Comparison of ENCODE assay signal across 8 cellular contexts in genomic region chr2:68909793-68910674, GRCh38. TPM values are rescaled to one million over a fixed set of nuclear protein-coding genes. Genes with fewer than 3 reads are reported as not detected.
DNase-seq lines count a peak whose midpoint lies in the region; ATAC-seq and TF ChIP-seq lines count a peak whose summit lies in the region.

No MANE protein-coding gene starts in this region.

- TF ChIP-seq CTCF in GM23338 (conservative IDR thresholded peaks at IDR 0.05; ENCODE audit: low read depth in 2 of 2): peak; percentile 85 to 88

- H3F3A ChIP-seq in GM23338 (replicated peaks; ENCODE audit: low read depth): no peaks in the 10 kb centered on the region

- H3K4me1 ChIP-seq in GM23338 (ENCODE audit: insufficient read depth): peaks cover 15% of the 10 kb centered on the region
- H3K4me1 ChIP-seq in adipocyte (ENCODE audit: control insufficient read depth, insufficient read depth, low read length): peaks cover 8% of the 10 kb centered on the region

- no peak overlapping the region for H3K27ac ChIP-seq in GM23338 (ENCODE audit: low read depth)

- no peaks in the 10 kb centered on the region for H4K20me1 ChIP-seq in GM23338 (replicated peaks; ENCODE audit: insufficient read depth)

- H3K9me2 ChIP-seq in GM23338 (ENCODE audit: insufficient read depth): peaks cover 8% of the 10 kb centered on the region; the same call in 1 of the 2 replicates

- 0 out of 2 replicates have a peak overlapping the region, but pooled peaks have one; percentile 29 for H3K4me2 ChIP-seq in GM23338

- in situ Hi-C loops in Caki2 (cut with HindIII; ENCODE audit: low pct_unique_long_range_greater_than_20kb, low sequenced_read_pairs): no loop called here

- H3K27me3 ChIP-seq in GM23338 (ENCODE audit: insufficient read depth) (no peaks in the 10 kb centered on the region), adipocyte (replicated peaks; ENCODE audit: control insufficient read depth, insufficient read depth, low read length) (peaks cover 5% of the 10 kb centered on the region)

- no peaks in the 10 kb centered on the region for H3K36me3 ChIP-seq in GM23338 (ENCODE audit: insufficient read depth)
- H3K36me3 ChIP-seq in adipocyte (ENCODE audit: control insufficient read depth, insufficient read depth, low read length, severe bottlenecking): no peaks in the 10 kb centered on the region

- H3K4me3 ChIP-seq in GM23338 (no peak overlapping the region), adipocyte (ENCODE audit: low read length) (no peak overlapping the region)

- DNase-seq in Caki2 (ENCODE audit: low read depth) (peak; percentile 50), GM23338 (ENCODE audit: low spot score) (peak; percentile 89), NCI-H128 (lab: John Stamatoyannopoulos, UW; ENCODE audit: unreplicated experiment) (peak; percentile 64), T follicular helper cell (ENCODE audit: low read depth) (peak; percentile 46), adipocyte (ENCODE audit: low read depth) (peak; percentile 88), hippocampal formation (lab: John Stamatoyannopoulos, UW) (peak; percentile 42 to 47)
- DNase-seq in stimulated activated CD4-positive, alpha-beta T cell treated with anti-CD3 and anti-CD28 coated beads, Interleukin-12 subunit alpha, Interleukin-12 subunit beta, amount 100 ng/mL, for 24 hours (ENCODE audit: low read depth in 2 of 2): peak; percentile 44 to 81

- H3K9me3 Mint-ChIP-seq in GM23338: no peaks in the 10 kb centered on the region

- H3K9me3 ChIP-seq in adipocyte (ENCODE audit: control insufficient read depth, low read length): no peaks in the 10 kb centered on the region

- no peak overlapping the region for H2AFZ ChIP-seq in GM23338

- no peaks in the 10 kb centered on the region; the same call in 2 of the 3 replicates for H3K36me3 Mint-ChIP-seq in GM23338 (ENCODE audit: low read depth)

- peaks cover 15% of the 10 kb centered on the region for H3K4me1 Mint-ChIP-seq in GM23338

- no peak overlapping the region for H3K4me3 Mint-ChIP-seq in GM23338

- peak overlapping the region; percentile 88 for H3K27ac Mint-ChIP-seq in GM23338

- H3K27me3 Mint-ChIP-seq in GM23338 (ENCODE audit: insufficient read depth, low read depth, poor library complexity): peaks cover 4% of the 10 kb centered on the region

- ATAC-seq in GM23338: peak; percentile 72
- no peak for ATAC-seq in GM18909 (IDR thresholded peaks at IDR 0.05; ENCODE audit: poor library complexity, unreplicated experiment)

- no peak overlapping the region for H3K9ac ChIP-seq in adipocyte (ENCODE audit: low read length)

- H3K79me2 ChIP-seq in GM23338 (replicated peaks; ENCODE audit: insufficient read depth): no peaks in the 10 kb centered on the region

TF ChIP-seq in GM23338, 12 proteins besides CTCF, POLR2A, EP300 and RAD21:
- TF ChIP-seq ZNF114 (CRISPR knock-in tag; IDR thresholded peaks at IDR 0.05) (no peak), ZNF462 (CRISPR knock-in tag; IDR thresholded peaks at IDR 0.05) (no peak), NANOG (IDR thresholded peaks at IDR 0.05; ENCODE audit: borderline replicate concordance) (no peak), POLR2AphosphoS5 (IDR thresholded peaks at IDR 0.05; ENCODE audit: low read depth) (no peak), ZNF331 (CRISPR knock-in tag; IDR thresholded peaks at IDR 0.05; ENCODE audit: low read depth) (no peak), EZH2 (IDR thresholded peaks at IDR 0.05; ENCODE audit: low read depth, unreplicated experiment) (no peak), CREB1 (CRISPR knock-in tag; IDR thresholded peaks at IDR 0.05; ENCODE audit: low read depth) (no peak), STAT1 (IDR thresholded peaks at IDR 0.05; ENCODE audit: unreplicated experiment) (no peak), JUNB (IDR thresholded peaks at IDR 0.05; ENCODE audit: unreplicated experiment) (no peak), EZH2phosphoT487 (IDR thresholded peaks at IDR 0.05; ENCODE audit: unreplicated experiment) (no peak)
- TF ChIP-seq, protein P1, sequence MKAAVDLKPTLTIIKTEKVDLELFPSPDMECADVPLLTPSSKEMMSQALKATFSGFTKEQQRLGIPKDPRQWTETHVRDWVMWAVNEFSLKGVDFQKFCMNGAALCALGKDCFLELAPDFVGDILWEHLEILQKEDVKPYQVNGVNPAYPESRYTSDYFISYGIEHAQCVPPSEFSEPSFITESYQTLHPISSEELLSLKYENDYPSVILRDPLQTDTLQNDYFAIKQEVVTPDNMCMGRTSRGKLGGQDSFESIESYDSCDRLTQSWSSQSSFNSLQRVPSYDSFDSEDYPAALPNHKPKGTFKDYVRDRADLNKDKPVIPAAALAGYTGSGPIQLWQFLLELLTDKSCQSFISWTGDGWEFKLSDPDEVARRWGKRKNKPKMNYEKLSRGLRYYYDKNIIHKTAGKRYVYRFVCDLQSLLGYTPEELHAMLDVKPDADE (IDR thresholded peaks at IDR 0.05): no peak

RNA-seq across cellular contexts. Expression of gene BMP10, which starts 38.8 kb away (rescaled TPM):
- total RNA-seq in Caki2 (2014; rRNA removed; shearing (Covaris generic); ENCODE audit: low replicate concordance): not detected in 2 replicates
- not detected in 2 replicates for total RNA-seq in GM23338 (2014; rRNA removed; shearing (Covaris generic))
- polyA plus RNA-seq in GM23338 (2016; fragmentation: Nextera tagmentation; extraction: Ambion mirVana): not detected in 2 replicates

RNA-seq across cellular contexts. Expression of gene GKN2, which starts 42.7 kb away (rescaled TPM):
- not detected in 2 replicates for total RNA-seq in Caki2 (2014; rRNA removed; shearing (Covaris generic); ENCODE audit: low replicate concordance)
- not detected in 2 replicates for total RNA-seq in GM23338 (2014; rRNA removed; shearing (Covaris generic))
- polyA plus RNA-seq in GM23338 (2016; fragmentation: Nextera tagmentation; extraction: Ambion mirVana): not detected in 2 replicates
